15 cellular contexts compared by ENCODE assay signal in the genomic region with DNA sequence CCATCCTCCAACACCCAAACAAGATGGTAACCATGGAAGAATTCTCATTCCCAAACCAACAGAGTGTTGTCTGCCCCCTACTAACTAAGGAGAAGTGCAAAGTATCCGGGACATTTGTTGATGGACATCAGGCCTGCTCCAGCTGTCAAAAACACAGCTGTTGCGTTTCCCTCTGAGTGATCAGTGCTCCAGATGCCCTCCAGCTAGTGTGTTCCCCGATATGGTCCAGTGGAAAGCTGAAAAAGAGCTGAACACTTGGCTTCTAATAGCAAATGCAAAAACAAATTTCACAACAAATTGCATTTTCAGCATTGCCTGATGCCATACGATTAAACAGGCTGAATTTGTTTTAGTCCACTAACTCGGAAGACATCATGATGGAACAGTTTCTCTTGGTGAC.
"Had no signal": no experiment of that assay in that cellular context is flagged by ENCODE, and none has a peak within 500 bp of the region (broad histone marks: within the 10 kb centered on the region; RNA-seq: fewer than 3 reads in every experiment).

No MANE protein-coding gene starts in this region.

- DNase-seq: activated B cell treated with CpG ODN at 0.5 μM for 24 hours; activated CD4-positive, alpha-beta memory T cell treated with anti-CD3 and anti-CD28 coated beads for 36 hours; activated CD4-positive, alpha-beta T cell treated with anti-CD3 and anti-CD28 coated beads for 4 hours; activated T-cell treated with anti-CD3 and anti-CD28 coated beads for 4 hours; amniotic stem cell; effector CD4-positive, alpha-beta T cell; gastrocnemius medialis; heart right ventricle; immature natural killer cell; kidney glomerular epithelial cell; left ventricle myocardium superior; psoas muscle; right lobe of liver; stimulated activated CD4-positive, alpha-beta T cell treated with anti-CD3 and anti-CD28 coated beads, Interleukin-4, amount 100 ng/mL, for 24 hours; upper lobe of left lung had no signal
